Comparison of ENCODE assay signal across 8 cellular contexts in the genomic region with DNA sequence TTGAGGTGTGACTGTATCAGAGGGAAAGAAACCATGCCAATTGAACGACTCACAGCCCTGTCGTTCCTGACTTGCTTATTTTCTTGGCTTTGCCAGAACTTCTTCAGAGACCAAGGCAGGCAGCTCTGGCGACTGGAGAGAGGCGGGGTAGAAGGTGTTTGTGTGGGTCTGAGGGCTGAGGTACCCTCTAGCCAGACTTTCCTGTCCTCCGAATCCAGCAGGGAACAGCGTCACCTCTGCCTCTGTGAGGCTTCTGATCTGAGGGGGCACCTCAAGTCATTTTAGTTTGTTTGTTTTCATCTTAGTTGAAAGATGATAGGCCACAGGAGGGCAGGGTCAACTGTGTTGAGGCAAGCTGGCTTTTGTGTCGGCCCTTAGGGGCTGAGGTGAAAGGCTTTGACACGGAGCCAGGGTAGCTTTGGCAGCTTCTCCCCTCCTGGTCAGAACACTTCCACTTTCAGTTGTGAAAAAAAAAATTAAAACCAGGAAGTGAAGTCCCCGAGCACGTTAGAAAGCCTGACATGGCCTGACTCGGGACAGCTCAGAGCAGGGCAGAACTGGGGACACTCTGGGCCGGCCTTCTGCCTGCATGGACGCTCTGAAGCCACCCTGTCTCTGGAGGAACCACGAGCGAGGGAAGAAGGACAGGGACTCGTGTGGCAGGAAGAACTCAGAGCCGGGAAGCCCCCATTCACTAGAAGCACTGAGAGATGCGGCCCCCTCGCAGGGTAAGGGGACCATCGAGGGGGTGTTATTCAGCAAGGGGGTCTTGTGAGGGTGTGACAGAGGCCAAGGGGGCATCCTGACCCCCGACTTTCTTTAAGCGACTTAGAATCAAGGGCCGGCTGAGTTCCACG. TPM values are rescaled to one million over a fixed set of nuclear protein-coding genes. Genes with fewer than 3 reads are reported as not detected.
DNase-seq lines count a peak whose midpoint lies in the region; ATAC-seq and TF ChIP-seq lines count a peak whose summit lies in the region.

No MANE protein-coding gene starts in this region.

- ATAC-seq in HG03280 (IDR thresholded peaks at IDR 0.05; ENCODE audit: unreplicated experiment) (peak; percentile 89), T-cell (replicated peaks in 1 of 4) (peak; percentile 64 to 77 (median 72)), lower lobe of right lung (peak; percentile 91)

- H3K79me2 ChIP-seq in mammary epithelial cell (ENCODE audit: insufficient read depth, low read length), result no peaks in the 10 kb centered on the region

- DNase-seq in AML-193 (lab: John Stamatoyannopoulos, UW) (peak; percentile 69 to 77), GM19238 (ENCODE audit: insufficient read length, low spot score) (peak; percentile 78), T-cell (peak in 30 of 34 experiments; percentile 12 to 59 (median 32)), mammary epithelial cell (no peak), lower lobe of right lung (peak; percentile 82), iPS-NIHi11 (ENCODE audit: low spot score) (no peak)

- no peaks in the 10 kb centered on the region for H3K9me3 Mint-ChIP-seq in T-cell
- peaks cover 3% of the 10 kb centered on the region for H3K9me3 Mint-ChIP-seq in stimulated activated naive CD8-positive, alpha-beta T cell treated with anti-CD3 and anti-CD28 coated beads, Interleukin-15, Interleukin-2, amounts not matched to agents 100 ng/mL and 50 ng/mL, for 24 hours

- peak overlapping the region; percentile 43 for H3K4me2 ChIP-seq in mammary epithelial cell (ENCODE audit: insufficient read depth, low read depth, low read length)

- H3K27me3 ChIP-seq in mammary epithelial cell (ENCODE audit: insufficient read depth, low read length) (no peaks in the 10 kb centered on the region), lower lobe of right lung (ENCODE audit: low read depth) (no peaks in the 10 kb centered on the region)

- in situ Hi-C loops in mammary epithelial cell (cut with MboI; ENCODE audit: low sequenced_read_pairs in 2 of 2), result no loop called here

- H3K27ac ChIP-seq in mammary epithelial cell (ENCODE audit: insufficient read depth, low read depth, low read length), result peak overlapping the region; percentile 15
- peak overlapping the region; percentile 91 for H3K27ac ChIP-seq in lower lobe of right lung

- peaks cover 73 to 82% (median 76%) of the 10 kb centered on the region in 3 donors for H3K4me1 Mint-ChIP-seq in T-cell
- H3K4me1 Mint-ChIP-seq in stimulated activated naive CD8-positive, alpha-beta T cell treated with anti-CD3 and anti-CD28 coated beads, Interleukin-15, Interleukin-2, amounts not matched to agents 100 ng/mL and 50 ng/mL, for 24 hours (ENCODE audit: low read depth), result peaks cover 80% of the 10 kb centered on the region

- CTCF ChIA-PET in T-cell (lab: Charles Lee), result interaction anchor here (0.6 to 1.7 kb wide), 5 partner anchors 10 to 1299 kb away, joined by 3 to 8 read pairs (median 4); partner anchors contain the start of genes ADRA2A (in 1 of the 2), VTI1A (in 1 of the 2) and ZDHHC6 (in 1 of the 2)
- CTCF ChIA-PET in mammary epithelial cell (lab: Charles Lee; ENCODE audit: low non-redundant PET), result no interaction called here

- POLR2A ChIA-PET in T-cell (lab: Charles Lee), result interaction anchor here (0.6 to 1.1 kb wide), 3 partner anchors 11 to 1008 kb away, joined by 3 to 6 read pairs (median 4); no protein-coding TSS in a partner anchor

- TF ChIP-seq CTCF in mammary epithelial cell (conservative IDR thresholded peaks at IDR 0.05 in 1 of 2, IDR thresholded peaks at IDR 0.05 in 1 of 2; ENCODE audit: extremely low read depth in 1 of 2, insufficient read depth in 1 of 2, low read depth in 1 of 2, low read length in 2 of 2) (no peak), lower lobe of right lung (IDR thresholded peaks at IDR 0.05) (no peak)

- no peaks in the 10 kb centered on the region for H3K9me3 ChIP-seq in mammary epithelial cell (replicated peaks; ENCODE audit: insufficient read depth, low read length)
- no peaks in the 10 kb centered on the region for H3K9me3 ChIP-seq in lower lobe of right lung

- H3K4me1 ChIP-seq in mammary epithelial cell (ENCODE audit: insufficient read depth, low read length), result peaks cover 10% of the 10 kb centered on the region
- peaks cover 44% of the 10 kb centered on the region for H3K4me1 ChIP-seq in lower lobe of right lung

- peak overlapping the region; percentile 98 to 100 (median 99) for H3K4me3 Mint-ChIP-seq in T-cell
- peak overlapping the region; percentile 99 for H3K4me3 Mint-ChIP-seq in stimulated activated naive CD8-positive, alpha-beta T cell treated with anti-CD3 and anti-CD28 coated beads, Interleukin-15, Interleukin-2, amounts not matched to agents 100 ng/mL and 50 ng/mL, for 24 hours

- 53% methylated on average over 20 of the region's 24 CpGs for WGBS in mammary epithelial cell (ENCODE audit: low coverage, missing lambda C conversion rate)

- H3K4me3 ChIP-seq in mammary epithelial cell (replicated peaks in 1 of 3; ENCODE audit: insufficient read depth in 1 of 3, low read depth in 2 of 3, low read length in 3 of 3) (no peak overlapping the region), lower lobe of right lung (peak overlapping the region; percentile 72)

- intact Hi-C loops in mammary epithelial cell (cut with micrococcal nuclease), result no loop called here
- intact Hi-C loops in lower lobe of right lung (cut with DNase I), result no loop called here

- H3K36me3 ChIP-seq in mammary epithelial cell (ENCODE audit: insufficient read depth, low read length) (no peaks in the 10 kb centered on the region), lower lobe of right lung (no peaks in the 10 kb centered on the region)

- no peaks in the 10 kb centered on the region for H3K27me3 Mint-ChIP-seq in T-cell
- no peaks in the 10 kb centered on the region for H3K27me3 Mint-ChIP-seq in stimulated activated naive CD8-positive, alpha-beta T cell treated with anti-CD3 and anti-CD28 coated beads, Interleukin-15, Interleukin-2, amounts not matched to agents 100 ng/mL and 50 ng/mL, for 24 hours

- no peak overlapping the region for H3K9ac ChIP-seq in mammary epithelial cell (ENCODE audit: insufficient read depth, low read length)

- dilution Hi-C loops in mammary epithelial cell (cut with HindIII; ENCODE audit: low sequenced_read_pairs), result no loop called here

- no peaks in the 10 kb centered on the region for H4K20me1 ChIP-seq in mammary epithelial cell (ENCODE audit: insufficient read depth, low read length)

- peak overlapping the region; percentile 94 for H2AFZ ChIP-seq in mammary epithelial cell (ENCODE audit: low read depth, low read length)

- no TSS peak for BruUV-seq in mammary epithelial cell (replicated peaks; lab: Mats Ljungman, UMichigan)

- peaks cover 19% of the 10 kb centered on the region for H3K36me3 Mint-ChIP-seq in T-cell
- peaks cover 20% of the 10 kb centered on the region for H3K36me3 Mint-ChIP-seq in stimulated activated naive CD8-positive, alpha-beta T cell treated with anti-CD3 and anti-CD28 coated beads, Interleukin-15, Interleukin-2, amounts not matched to agents 100 ng/mL and 50 ng/mL, for 24 hours (ENCODE audit: low read depth)

- H3K27ac Mint-ChIP-seq in T-cell, result peak overlapping the region; percentile 100
- peak overlapping the region; percentile 100 for H3K27ac Mint-ChIP-seq in stimulated activated naive CD8-positive, alpha-beta T cell treated with anti-CD3 and anti-CD28 coated beads, Interleukin-15, Interleukin-2, amounts not matched to agents 100 ng/mL and 50 ng/mL, for 24 hours

RNA-seq across cellular contexts. Expression of gene ACSL5, which starts 2.0 kb away (rescaled TPM):
- total RNA-seq in T-cell, result 10 to 100 TPM; 36.0 to 48.9 (median 39.9) TPM
- total RNA-seq in mammary epithelial cell, result under 1 TPM in 1 of 2 donors, not detected in 1; 0.17 TPM
- polyA plus RNA-seq in mammary epithelial cell, result 0.23 TPM
- not detected for polyA minus RNA-seq in mammary epithelial cell
- total RNA-seq in lower lobe of right lung, result 81.1 TPM

Comparison
In these comparisons a context has a peak if more than half of its experiments do, and no peak if none do; other contexts are left out.
1. DNase-seq: peak in AML-193 (2 of 2), GM19238 (single experiment), T-cell (30 of 34) and lower lobe of right lung (single experiment); none in mammary epithelial cell (single experiment) and iPS-NIHi11 (single experiment).
2. RNA of gene ACSL5, which starts 2.0 kb away (total RNA-seq): 81.1 TPM in lower lobe of right lung (single experiment) and 36.0 to 48.9 TPM in T-cell; 0.17 TPM in mammary epithelial cell; every median in the first group is over 10 times any median in the second.
3. Peak in every context shown above with its lines, with median percentiles within 50 percentile points of each other: ATAC-seq.